Comparison of ENCODE assay signal across 8 cellular contexts in genomic region chr19:47020992-47021496, GRCh38. TPM values are rescaled to one million over a fixed set of nuclear protein-coding genes. Genes with fewer than 3 reads are reported as not detected.
DNase-seq lines count a peak whose midpoint lies in the region; ATAC-seq and TF ChIP-seq lines count a peak whose summit lies in the region.

No MANE protein-coding gene starts in this region.

- H3K36me3 ChIP-seq in Peyer's patch, result no peaks in the 10 kb centered on the region
- H3K36me3 ChIP-seq in body of pancreas (replicated peaks in 1 of 2; ENCODE audit: insufficient read depth in 1 of 2, low read depth in 2 of 2), result no peaks in the 10 kb centered on the region

- peaks cover 3 to 27% (median 21%) of the 10 kb centered on the region in 4 donors for H3K4me1 ChIP-seq in Peyer's patch
- peaks cover 32% of the 10 kb centered on the region for H3K4me1 ChIP-seq in body of pancreas

- H3K9me3 ChIP-seq in Peyer's patch, result no peaks in the 10 kb centered on the region
- no peaks in the 10 kb centered on the region for H3K9me3 ChIP-seq in body of pancreas

- H3K27ac ChIP-seq in Peyer's patch, result no peak overlapping the region
- no peak overlapping the region for H3K27ac ChIP-seq in body of pancreas

- no peak for TF ChIP-seq CTCF in GM10266 (IDR thresholded peaks at IDR 0.05; ENCODE audit: control insufficient read depth, insufficient read depth, low read depth, missing control alignments)
- no peak for TF ChIP-seq CTCF in Peyer's patch (IDR thresholded peaks at IDR 0.05)
- no peak for TF ChIP-seq CTCF in fibroblast of pulmonary artery (IDR thresholded peaks at IDR 0.05; ENCODE audit: low read length, missing control alignments)
- TF ChIP-seq CTCF in retinal pigment epithelial cell (conservative IDR thresholded peaks at IDR 0.05; ENCODE audit: low read depth, low read length), result no peak
- no peak for TF ChIP-seq CTCF in body of pancreas (IDR thresholded peaks at IDR 0.05)

- DNase-seq in GM10266 (ENCODE audit: extremely low spot score) (peak; percentile 77), Peyer's patch (no peak), fibroblast of pulmonary artery (ENCODE audit: low read depth) (peak; percentile 11), retinal pigment epithelial cell (ENCODE audit: low read depth) (no peak), SIG-M5 (lab: John Stamatoyannopoulos, UW) (no peak), body of pancreas (no peak)

- H3K27me3 ChIP-seq in Peyer's patch, result peaks cover 0 to 57% of the 10 kb centered on the region in 2 donors
- peaks cover 0 to 41% of the 10 kb centered on the region in 2 donors for H3K27me3 ChIP-seq in body of pancreas

- peak overlapping the region in 3 of 4 donors; percentile 21 to 35 (median 27) for H3K4me3 ChIP-seq in Peyer's patch
- H3K4me3 ChIP-seq in fibroblast of pulmonary artery (replicated peaks; ENCODE audit: low read depth, low read length), result peak overlapping the region; percentile 40
- peak overlapping the region; percentile 24 for H3K4me3 ChIP-seq in retinal pigment epithelial cell (ENCODE audit: low read length)
- H3K4me3 ChIP-seq in body of pancreas, result no peak overlapping the region

- TF ChIP-seq POLR2A in Peyer's patch (IDR thresholded peaks at IDR 0.05) (no peak), body of pancreas (IDR thresholded peaks at IDR 0.05) (no peak)

- WGBS in body of pancreas, 2 donors, result 2 to 4% methylated on average over 9 to 36 of the region's 37 CpGs

- intact Hi-C loops in body of pancreas (cut with DNase I), result no loop called here

- ATAC-seq in GM19023 (IDR thresholded peaks at IDR 0.05; ENCODE audit: unreplicated experiment), result no peak
- ATAC-seq in GM21447 (IDR thresholded peaks at IDR 0.05; ENCODE audit: unreplicated experiment), result no peak
- no peak for ATAC-seq in body of pancreas

RNA-seq across cellular contexts. Expression of gene NPAS1, which starts 1.4 kb away (rescaled TPM):
- not detected for total RNA-seq in Peyer's patch
- total RNA-seq in body of pancreas, result not detected

RNA-seq across cellular contexts. Expression of gene TMEM160, which starts 27.4 kb away (rescaled TPM):
- total RNA-seq in Peyer's patch (10 to 100 TPM; 17.7 to 52.7 (median 29.3) TPM), body of pancreas (10 to 100 TPM; 31.3 to 37.6 TPM)

Comparison
In these comparisons a context has a peak if more than half of its experiments do, and no peak if none do; other contexts are left out.
1. DNase-seq: peak in GM10266 (single experiment) and fibroblast of pulmonary artery (single experiment); none in Peyer's patch (0 of 3), retinal pigment epithelial cell (single experiment), SIG-M5 (single experiment) and body of pancreas (0 of 4).
2. H3K4me3 ChIP-seq: peak in Peyer's patch (3 of 4), fibroblast of pulmonary artery (single experiment) and retinal pigment epithelial cell (single experiment); none in body of pancreas (0 of 2).